ENCODE assay signal across 26 cellular contexts in genomic region chr3:196134691-196135090, GRCh38.
"Had no signal": no experiment of that assay in that cellular context is flagged by ENCODE, and none has a peak within 500 bp of the region (broad histone marks: within the 10 kb centered on the region; RNA-seq: fewer than 3 reads in every experiment).

No MANE protein-coding gene starts in this region.

- H3K27ac ChIP-seq: gastroesophageal sphincter, hepatocyte, pancreas, right atrium auricular region, spleen, thoracic aorta, WERI-Rb-1 had no signal

- H3K36me3 Mint-ChIP-seq: activated CD4-positive, alpha-beta memory T cell treated with anti-CD3 and anti-CD28 coated beads for 36 hours; naive B cell had no signal

- H3K36me3 ChIP-seq: gastroesophageal sphincter, pancreas, right atrium auricular region, spleen, thoracic aorta, upper lobe of left lung, WERI-Rb-1 had no signal

- H3K27me3 ChIP-seq: gastroesophageal sphincter, hepatocyte, pancreas, right atrium auricular region, spleen, upper lobe of left lung had no signal

- DNase-seq: activated CD4-positive, alpha-beta memory T cell treated with anti-CD3 and anti-CD28 coated beads for 36 hours; activated CD4-positive, alpha-beta T cell treated with anti-CD3 and anti-CD28 coated beads, Interleukin-2, amount 10 ng/mL, durations not matched to agents 24 days and 14 days; activated CD8-positive, alpha-beta memory T cell treated with anti-CD3 and anti-CD28 coated beads, Interleukin-2, amount 50 U/mL, for 48 hours; activated gamma-delta T cell treated with Interleukin-2 at 50 U/mL for 16 hours; activated naive CD4-positive, alpha-beta T cell treated with anti-CD3 and anti-CD28 coated beads, Interleukin-2, amount 50 U/mL, for 16 hours; activated T-cell treated with anti-CD3 and anti-CD28 coated beads, Interleukin-2, amount 50 U/mL, for 24 hours; amniotic stem cell; central memory CD4-positive, alpha-beta T cell; effector CD4-positive, alpha-beta T cell; erythroblast; left cardiac atrium; left ventricle myocardium superior; naive B cell; nephron progenitor cell; pancreas; spleen; T-helper 17 cell; T1000; upper lobe of left lung; WERI-Rb-1 had no signal

- H3K9me3 Mint-ChIP-seq: activated CD4-positive, alpha-beta memory T cell treated with anti-CD3 and anti-CD28 coated beads for 36 hours; activated CD4-positive, alpha-beta T cell treated with anti-CD3 and anti-CD28 coated beads, Interleukin-2, amount 10 ng/mL, durations not matched to agents 24 days and 14 days; activated T-cell treated with anti-CD3 and anti-CD28 coated beads, Interleukin-2, amount 50 U/mL, for 24 hours; dendritic cell treated with granulocyte-macrophage colony-stimulating factor and Interleukin-4, amounts not matched to agents 40 ng/mL and 50 ng/mL, for 4 days; naive B cell; nephron progenitor cell; stimulated activated naive CD8-positive, alpha-beta T cell treated with anti-CD3 and anti-CD28 coated beads, Interleukin-15, Interleukin-2, amounts not matched to agents 100 ng/mL and 50 ng/mL, for 24 hours had no signal

- H2AFZ ChIP-seq: hepatocyte had no signal

- H3K4me2 ChIP-seq: hepatocyte had no signal

- H3K4me3 ChIP-seq: gastroesophageal sphincter, hepatocyte, pancreas, right atrium auricular region, spleen, thoracic aorta, upper lobe of left lung had no signal

- H3K27me3 Mint-ChIP-seq: activated CD4-positive, alpha-beta memory T cell treated with anti-CD3 and anti-CD28 coated beads for 36 hours; activated CD4-positive, alpha-beta T cell treated with anti-CD3 and anti-CD28 coated beads, Interleukin-2, amount 10 ng/mL, durations not matched to agents 24 days and 14 days; activated T-cell treated with anti-CD3 and anti-CD28 coated beads, Interleukin-2, amount 50 U/mL, for 24 hours; dendritic cell treated with granulocyte-macrophage colony-stimulating factor and Interleukin-4, amounts not matched to agents 40 ng/mL and 50 ng/mL, for 4 days; naive B cell; stimulated activated naive CD8-positive, alpha-beta T cell treated with anti-CD3 and anti-CD28 coated beads, Interleukin-15, Interleukin-2, amounts not matched to agents 100 ng/mL and 50 ng/mL, for 24 hours; T-helper 17 cell had no signal

- H3K79me2 ChIP-seq: hepatocyte had no signal

- H3K4me3 Mint-ChIP-seq: activated CD4-positive, alpha-beta memory T cell treated with anti-CD3 and anti-CD28 coated beads for 36 hours; activated CD4-positive, alpha-beta T cell treated with anti-CD3 and anti-CD28 coated beads, Interleukin-2, amount 10 ng/mL, durations not matched to agents 24 days and 14 days; activated T-cell treated with anti-CD3 and anti-CD28 coated beads, Interleukin-2, amount 50 U/mL, for 24 hours; dendritic cell treated with granulocyte-macrophage colony-stimulating factor and Interleukin-4, amounts not matched to agents 40 ng/mL and 50 ng/mL, for 4 days; naive B cell; nephron progenitor cell; stimulated activated naive CD8-positive, alpha-beta T cell treated with anti-CD3 and anti-CD28 coated beads, Interleukin-15, Interleukin-2, amounts not matched to agents 100 ng/mL and 50 ng/mL, for 24 hours; T-helper 17 cell had no signal

- H3K4me1 ChIP-seq: right atrium auricular region, spleen had no signal

- H3K9me3 ChIP-seq: gastroesophageal sphincter, pancreas, right atrium auricular region, spleen, thoracic aorta, upper lobe of left lung had no signal

- H3K27ac Mint-ChIP-seq: activated CD4-positive, alpha-beta memory T cell treated with anti-CD3 and anti-CD28 coated beads for 36 hours; activated CD4-positive, alpha-beta T cell treated with anti-CD3 and anti-CD28 coated beads, Interleukin-2, amount 10 ng/mL, durations not matched to agents 24 days and 14 days; activated T-cell treated with anti-CD3 and anti-CD28 coated beads, Interleukin-2, amount 50 U/mL, for 24 hours; dendritic cell treated with granulocyte-macrophage colony-stimulating factor and Interleukin-4, amounts not matched to agents 40 ng/mL and 50 ng/mL, for 4 days; nephron progenitor cell; stimulated activated naive CD8-positive, alpha-beta T cell treated with anti-CD3 and anti-CD28 coated beads, Interleukin-15, Interleukin-2, amounts not matched to agents 100 ng/mL and 50 ng/mL, for 24 hours; T-helper 17 cell had no signal
